21 cellular contexts compared by ENCODE assay signal in genomic region chr11:11306855-11307254, GRCh38. TPM values are rescaled to one million over a fixed set of nuclear protein-coding genes. Genes with fewer than 3 reads are reported as not detected.
"Had no signal": no experiment of that assay in that cellular context is flagged by ENCODE, and none has a peak within 500 bp of the region (broad histone marks: within the 10 kb centered on the region; RNA-seq: fewer than 3 reads in every experiment).

No MANE protein-coding gene starts in this region.

- H3K4me3 ChIP-seq: gastroesophageal sphincter, heart left ventricle, sigmoid colon, spleen, thyroid gland had no signal

- H3K4me3 Mint-ChIP-seq: activated CD4-positive, alpha-beta T cell treated with anti-CD3 and anti-CD28 coated beads, Interleukin-2, amount 10 ng/mL, durations not matched to agents 24 days and 14 days; activated CD8-positive, alpha-beta T cell treated with anti-CD3 and anti-CD28 coated beads for 36 hours; activated naive CD8-positive, alpha-beta T cell treated with anti-CD3 and anti-CD28 coated beads, Interleukin-2, amount 10 ng/mL, durations not matched to agents 7 days and 5 days; activated T-helper 17 cell treated with anti-CD3 and anti-CD28 coated beads, Interleukin-2, amount 50 U/mL, for 72 hours; dendritic cell treated with granulocyte-macrophage colony-stimulating factor and Interleukin-4, amounts not matched to agents 40 ng/mL and 50 ng/mL, for 4 days; natural killer cell treated with Interleukin-12 subunit alpha and Interleukin-12 subunit beta and Interleukin-15 and Interleukin-18, amount 100 ng/mL, for 72 hours had no signal

- H3K4me1 ChIP-seq: gastroesophageal sphincter, sigmoid colon, thyroid gland had no signal

- H3K4me1 Mint-ChIP-seq: activated T-helper 17 cell treated with anti-CD3 and anti-CD28 coated beads, Interleukin-2, amount 50 U/mL, for 72 hours had no signal

- H3K9me3 Mint-ChIP-seq: activated CD8-positive, alpha-beta T cell treated with anti-CD3 and anti-CD28 coated beads for 36 hours had no signal

- H3K36me3 ChIP-seq: spleen, thyroid gland had no signal

- H3K27me3 Mint-ChIP-seq: activated CD4-positive, alpha-beta T cell treated with anti-CD3 and anti-CD28 coated beads, Interleukin-2, amount 10 ng/mL, durations not matched to agents 24 days and 14 days; activated CD8-positive, alpha-beta T cell treated with anti-CD3 and anti-CD28 coated beads for 36 hours; activated naive CD8-positive, alpha-beta T cell treated with anti-CD3 and anti-CD28 coated beads, Interleukin-2, amount 10 ng/mL, durations not matched to agents 7 days and 5 days had no signal

- ATAC-seq: activated CD8-positive, alpha-beta T cell treated with anti-CD3 and anti-CD28 coated beads for 36 hours; activated T-helper 17 cell treated with anti-CD3 and anti-CD28 coated beads, Interleukin-2, amount 50 U/mL, for 72 hours; esophagus mucosa; gastroesophageal sphincter; natural killer cell treated with Interleukin-12 subunit alpha and Interleukin-12 subunit beta and Interleukin-15 and Interleukin-18, amount 100 ng/mL, for 72 hours had no signal

- H3K36me3 Mint-ChIP-seq: natural killer cell treated with Interleukin-12 subunit alpha and Interleukin-12 subunit beta and Interleukin-15 and Interleukin-18, amount 100 ng/mL, for 72 hours had no signal

- H3K27ac Mint-ChIP-seq: activated CD4-positive, alpha-beta T cell treated with anti-CD3 and anti-CD28 coated beads, Interleukin-2, amount 10 ng/mL, durations not matched to agents 24 days and 14 days; activated CD8-positive, alpha-beta T cell treated with anti-CD3 and anti-CD28 coated beads for 36 hours; activated naive CD8-positive, alpha-beta T cell treated with anti-CD3 and anti-CD28 coated beads, Interleukin-2, amount 10 ng/mL, durations not matched to agents 7 days and 5 days; activated T-helper 17 cell treated with anti-CD3 and anti-CD28 coated beads, Interleukin-2, amount 50 U/mL, for 72 hours; natural killer cell treated with Interleukin-12 subunit alpha and Interleukin-12 subunit beta and Interleukin-15 and Interleukin-18, amount 100 ng/mL, for 72 hours had no signal

- H3K27me3 ChIP-seq: gastroesophageal sphincter, heart left ventricle, sigmoid colon, spleen, thyroid gland had no signal

- H3K9me3 ChIP-seq: gastroesophageal sphincter, heart left ventricle, sigmoid colon, spleen, thyroid gland had no signal

- H3K27ac ChIP-seq: gastroesophageal sphincter, heart left ventricle, sigmoid colon, spleen, thyroid gland had no signal

- DNase-seq: activated CD4-positive, alpha-beta T cell treated with anti-CD3 and anti-CD28 coated beads, Interleukin-2, amount 10 ng/mL, durations not matched to agents 24 days and 14 days; activated CD8-positive, alpha-beta T cell treated with anti-CD3 and anti-CD28 coated beads for 36 hours; activated naive CD4-positive, alpha-beta T cell treated with Interleukin-2 at 50 U/mL for 16 hours; activated naive CD8-positive, alpha-beta T cell treated with anti-CD3 and anti-CD28 coated beads, Interleukin-2, amount 10 ng/mL, durations not matched to agents 7 days and 5 days; activated T-cell treated with anti-CD3 and anti-CD28 coated beads, Interleukin-2, amount 50 U/mL, for 1 hour; effector CD8-positive, alpha-beta T cell; heart left ventricle; mesendoderm; nucleus accumbens; posterior cingulate gyrus; sigmoid colon; spleen; stimulated activated naive CD4-positive, alpha-beta T cell; T-helper 1 cell; T-helper 9 cell; thyroid gland had no signal

RNA-seq across cellular contexts. Expression of gene CSNK2A3, which starts 46.2 kb away (rescaled TPM):
- total RNA-seq: natural killer cell treated with Interleukin-12 subunit alpha and Interleukin-12 subunit beta and Interleukin-15 and Interleukin-18, amount 100 ng/mL, for 72 hours had no signal
